21 cellular contexts compared by ENCODE assay signal in genomic region chr20:23456873-23457272, GRCh38. TPM values are rescaled to one million over a fixed set of nuclear protein-coding genes. Genes with fewer than 3 reads are reported as not detected.
A peak's percentile ranks its signal among the peaks of the same experiment; 100 is the strongest.
DNase-seq lines count a peak whose midpoint lies in the region; ATAC-seq, FAIRE-seq and TF ChIP-seq lines count a peak whose summit lies in the region.
"Had no signal": no experiment of that assay in that cellular context is flagged by ENCODE, and none has a peak within 500 bp of the region (broad histone marks: within the 10 kb centered on the region; RNA-seq: fewer than 3 reads in every experiment).

No MANE protein-coding gene starts in this region.

- H3K4ac ChIP-seq in H1 (replicated peaks; ENCODE audit: insufficient read length, low read depth, low read length) = no peak overlapping the region

- no peaks in the 10 kb centered on the region for H3K27me3 ChIP-seq in Loucy (ENCODE audit: insufficient read depth, low read length, poor library complexity, severe bottlenecking)
- H3K27me3 ChIP-seq in H1 (replicated peaks in 1 of 4; ENCODE audit: control insufficient read depth in 3 of 4, extremely low read depth in 1 of 4, insufficient read depth in 3 of 4, low read length in 3 of 4) = peaks cover 0 to 7% (median 0%) of the 10 kb centered on the region in 4 experiments; a peak in 2 of 7 replicates
- H3K27me3 ChIP-seq in thymus (ENCODE audit: control insufficient read depth, insufficient read depth) = no peaks in the 10 kb centered on the region
- H3K27me3 ChIP-seq in pancreas = no peaks in the 10 kb centered on the region

- 90% methylated on average over 7 of the region's 7 CpGs; no CpG with 5 or more reads in 1 of the 2 experiments for WGBS in H1 (ENCODE audit: extremely low coverage in 1 of 2, insufficient coverage in 1 of 2, insufficient read length in 1 of 2, insufficient replicate concordance in 2 of 2, low coverage in 1 of 2, low lambda C conversion rate in 2 of 2, missing lambda C conversion rate in 1 of 2), 2 experiments
- WGBS in thymus = 93% methylated on average over 7 of the region's 7 CpGs
- WGBS in pancreas, 2 donors = 73 to 80% methylated on average over 7 of the region's 7 CpGs

- H3K9me2 ChIP-seq in Loucy (replicated peaks; ENCODE audit: low read depth, low read length) = no peaks in the 10 kb centered on the region

- POLR2A ChIA-PET in activated naive CD8-positive, alpha-beta T cell treated with anti-CD3 and anti-CD28 coated beads, Interleukin-2, amount 10 ng/mL, durations not matched to agents 7 days and 5 days (lab: Charles Lee) = no interaction called here
- POLR2A ChIA-PET in H1 (lab: Charles Lee; ENCODE audit: partially characterized antibody) = no interaction called here

- H3K9ac ChIP-seq in Loucy (ENCODE audit: low read depth, low read length, poor library complexity, severe bottlenecking) (no peak overlapping the region), H1 (replicated peaks in 1 of 4; ENCODE audit: extremely low read depth in 1 of 4, low read depth in 3 of 4, low read length in 3 of 4) (no peak overlapping the region)

- TF ChIP-seq CTCF in Loucy (conservative IDR thresholded peaks at IDR 0.05; ENCODE audit: low read length) (no peak), H1 (IDR thresholded peaks at IDR 0.05; ENCODE audit: control extremely low read depth in 1 of 3, insufficient read depth in 1 of 3, low read depth in 1 of 3, low read length in 3 of 3) (no peak), pancreas (IDR thresholded peaks at IDR 0.05) (no peak)

- H3K23ac ChIP-seq in H1 (ENCODE audit: insufficient read length) = no peak overlapping the region

- FAIRE-seq in H1 (lab: Jason Lieb, UNC) = no peak
- FAIRE-seq in pancreas (lab: Jason Lieb, UNC) = no peak
- FAIRE-seq: A549 had no signal

- intact Hi-C loops in pancreas (cut with DNase I) = no loop called here

- H4K20me1 ChIP-seq in Loucy (ENCODE audit: insufficient read depth, low read length, poor library complexity, severe bottlenecking) = no peaks in the 10 kb centered on the region
- peaks cover 0 to 3% of the 10 kb centered on the region in 2 experiments for H4K20me1 ChIP-seq in H1 (replicated peaks in 1 of 2; ENCODE audit: control insufficient read depth in 1 of 2, insufficient read depth in 2 of 2, low read length in 2 of 2)

- ATAC-seq in activated naive CD8-positive, alpha-beta T cell treated with anti-CD3 and anti-CD28 coated beads, Interleukin-2, amount 10 ng/mL, durations not matched to agents 7 days and 5 days (ENCODE audit: low read depth) = no peak
- ATAC-seq in pancreas = no peak
- ATAC-seq: A549 had no signal

- no peak overlapping the region for H3K14ac ChIP-seq in H1 (ENCODE audit: insufficient read length)

- no peaks in the 10 kb centered on the region for H3F3A ChIP-seq in Loucy (ENCODE audit: low read depth)

- no peak overlapping the region for H2AK5ac ChIP-seq in H1 (ENCODE audit: low read depth, low read length)

- H3K27ac Mint-ChIP-seq in activated naive CD8-positive, alpha-beta T cell treated with anti-CD3 and anti-CD28 coated beads, Interleukin-2, amount 10 ng/mL, durations not matched to agents 7 days and 5 days = peak overlapping the region; percentile 87
- no peak overlapping the region for H3K27ac Mint-ChIP-seq in activated naive CD8-positive, alpha-beta T cell treated with anti-CD3 and anti-CD28 coated beads for 36 hours

- no peak overlapping the region for H4K8ac ChIP-seq in H1 (ENCODE audit: extremely low read depth, insufficient read depth, low read length)

- H3K4me2 ChIP-seq in Loucy (ENCODE audit: low read depth, low read length, poor library complexity, severe bottlenecking) (peak overlapping the region; percentile 71), H1 (ENCODE audit: insufficient read depth in 1 of 2, low read depth in 2 of 2, low read length in 2 of 2) (no peak overlapping the region)
- H3K4me2 ChIP-seq: A549 had no signal

- H4K91ac ChIP-seq in H1 (replicated peaks; ENCODE audit: insufficient read length, low read length) = no peak overlapping the region

- no peak overlapping the region for H3K56ac ChIP-seq in H1 (replicated peaks; ENCODE audit: insufficient read length, low read depth, low read length)

- H2BK12ac ChIP-seq in H1 (ENCODE audit: low read depth, low read length) = 0 out of 2 replicates have a peak overlapping the region, but pooled peaks have one; percentile 5

- no peak overlapping the region for H2BK15ac ChIP-seq in H1 (ENCODE audit: low read length)

- peaks cover 2% of the 10 kb centered on the region for H3K27me3 Mint-ChIP-seq in activated naive CD8-positive, alpha-beta T cell treated with anti-CD3 and anti-CD28 coated beads, Interleukin-2, amount 10 ng/mL, durations not matched to agents 7 days and 5 days
- H3K27me3 Mint-ChIP-seq in activated naive CD8-positive, alpha-beta T cell treated with anti-CD3 and anti-CD28 coated beads for 36 hours = no peaks in the 10 kb centered on the region

- H3K79me2 ChIP-seq in Loucy (ENCODE audit: insufficient read depth, low read length) (no peaks in the 10 kb centered on the region), H1 (ENCODE audit: control insufficient read depth in 1 of 2, insufficient read depth in 2 of 2, low read length in 2 of 2) (0 out of 4 replicates have a peak, but pooled peaks cover 0 to 4% of the 10 kb centered on the region in 2 experiments)

- H3K4me1 ChIP-seq in Loucy (ENCODE audit: insufficient read depth, low read length, poor library complexity, severe bottlenecking) (peaks cover 24% of the 10 kb centered on the region), H1 (replicated peaks in 1 of 4; ENCODE audit: control insufficient read depth in 3 of 4, insufficient read depth in 4 of 4, low read length in 3 of 4) (peaks cover 0 to 7% (median 1%) of the 10 kb centered on the region in 4 experiments; a peak in 3 of 7 replicates), thymus (ENCODE audit: control insufficient read depth, insufficient read depth, low read length) (peaks cover 9% of the 10 kb centered on the region), pancreas (no peaks in the 10 kb centered on the region)
- H3K4me1 ChIP-seq: A549 had no signal

- TF ChIP-seq RAD21 in H1 (IDR thresholded peaks at IDR 0.05 in 1 of 2, conservative IDR thresholded peaks at IDR 0.05 in 1 of 2; ENCODE audit: low read depth in 2 of 2, low read length in 2 of 2) = no peak

- peak overlapping the region; percentile 76; the same call in 1 of the 2 replicates for H2BK20ac ChIP-seq in H1 (ENCODE audit: low read length)

- no peak for TF ChIP-seq POLR2A in H1 (IDR thresholded peaks at IDR 0.05; ENCODE audit: control extremely low read depth in 1 of 2, low read depth in 2 of 2, low read length in 2 of 2)

- no peaks in the 10 kb centered on the region for H3K36me3 ChIP-seq in Loucy (ENCODE audit: insufficient read depth, low read length)
- H3K36me3 ChIP-seq in H1 (ENCODE audit: control insufficient read depth in 2 of 4, insufficient read depth in 4 of 4, low read length in 3 of 4) = no peaks in the 10 kb centered on the region; a peak in 1 of 8 replicates
- no peaks in the 10 kb centered on the region for H3K36me3 ChIP-seq in thymus (ENCODE audit: control insufficient read depth, insufficient read depth)
- no peaks in the 10 kb centered on the region for H3K36me3 ChIP-seq in pancreas

- H3K4me3 ChIP-seq in Loucy (ENCODE audit: low read length, poor library complexity, severe bottlenecking) (peak overlapping the region; percentile 35), H1 (ENCODE audit: extremely low read depth in 1 of 4, insufficient read depth in 2 of 4, low read depth in 3 of 4, low read length in 4 of 4) (no peak overlapping the region), thymus (ENCODE audit: low read length) (no peak overlapping the region), pancreas (no peak overlapping the region)
- H3K4me3 ChIP-seq: A549 had no signal

- no peak overlapping the region for H2BK5ac ChIP-seq in H1 (ENCODE audit: low read depth, low read length)

- peak overlapping the region; percentile 89 for H2AFZ ChIP-seq in Loucy (ENCODE audit: low read length)
- H2AFZ ChIP-seq in H1 (ENCODE audit: low read length) = no peak overlapping the region

- H3K18ac ChIP-seq in H1 (ENCODE audit: extremely low read depth, low read length) = 0 out of 2 replicates have a peak overlapping the region, but pooled peaks have one; percentile 52

- CTCF ChIA-PET in H1 (lab: Charles Lee; ENCODE audit: partially characterized antibody) = interaction anchor here (1.2 kb wide), 1 partner anchor 14 kb away, joined by 4 read pairs; no protein-coding TSS in a partner anchor

- H3K4me3 Mint-ChIP-seq in activated naive CD8-positive, alpha-beta T cell treated with anti-CD3 and anti-CD28 coated beads, Interleukin-2, amount 10 ng/mL, durations not matched to agents 7 days and 5 days = peak overlapping the region; percentile 18
- H3K4me3 Mint-ChIP-seq in activated naive CD8-positive, alpha-beta T cell treated with anti-CD3 and anti-CD28 coated beads for 36 hours = no peak overlapping the region

- H3K4me1 Mint-ChIP-seq in activated naive CD8-positive, alpha-beta T cell treated with anti-CD3 and anti-CD28 coated beads, Interleukin-2, amount 10 ng/mL, durations not matched to agents 7 days and 5 days = peaks cover 21% of the 10 kb centered on the region
- H3K4me1 Mint-ChIP-seq in activated naive CD8-positive, alpha-beta T cell treated with anti-CD3 and anti-CD28 coated beads for 36 hours = peaks cover 14% of the 10 kb centered on the region

- H3K9me3 ChIP-seq in Loucy (ENCODE audit: insufficient read depth, low read depth, low read length) (no peaks in the 10 kb centered on the region), H1 (ENCODE audit: insufficient read depth in 2 of 2, low read depth in 1 of 2, low read length in 1 of 2) (0 out of 4 replicates have a peak, but pooled peaks cover 0 to 5% of the 10 kb centered on the region in 2 experiments), thymus (ENCODE audit: control insufficient read depth) (no peaks in the 10 kb centered on the region), pancreas (no peaks in the 10 kb centered on the region)

- DNase-seq in activated naive CD8-positive, alpha-beta T cell treated with anti-CD3 and anti-CD28 coated beads, Interleukin-2, amount 10 ng/mL, durations not matched to agents 7 days and 5 days = no peak
- no peak for DNase-seq in activated naive CD8-positive, alpha-beta T cell treated with anti-CD3 and anti-CD28 coated beads for 36 hours
- no peak for DNase-seq in H1 (ENCODE audit: low read depth in 1 of 2, low spot score in 2 of 2)
- no peak for DNase-seq in pancreas
- DNase-seq in NCI-H526 treated with DMSO at 0.1 percent for 48 hours (lab: John Stamatoyannopoulos, UW) = no peak
- no peak for DNase-seq in kidney glomerular epithelial cell (lab: John Stamatoyannopoulos, UW)
- DNase-seq: C1 segment of cervical spinal cord, GF-D8, H7, Kasumi-1, MM.1S, NCI-H1092, NCI-H1694, NCI-H446 treated with DMSO at 0.1 percent for 48 hours, OCI-M1, Right ventricle myocardium superior had no signal

- H2BK120ac ChIP-seq in H1 (replicated peaks; ENCODE audit: low read depth, low read length) = no peak overlapping the region

- no peaks in the 10 kb centered on the region for H3K79me1 ChIP-seq in H1 (ENCODE audit: low read depth, low read length)

- H4K5ac ChIP-seq in H1 (ENCODE audit: insufficient read length, low read depth, low read length) = no peak overlapping the region

- no peak overlapping the region for H3K27ac ChIP-seq in H1 (ENCODE audit: low read depth, low read length)
- H3K27ac ChIP-seq in thymus (ENCODE audit: low read depth) = peak overlapping the region; percentile 46
- no peak overlapping the region for H3K27ac ChIP-seq in pancreas
- H3K27ac ChIP-seq: A549 had no signal

- H3K23me2 ChIP-seq in H1 (ENCODE audit: low read depth, low read length) = peaks cover 7% of the 10 kb centered on the region

- H3K36me3 Mint-ChIP-seq in activated naive CD8-positive, alpha-beta T cell treated with anti-CD3 and anti-CD28 coated beads, Interleukin-2, amount 10 ng/mL, durations not matched to agents 7 days and 5 days = no peaks in the 10 kb centered on the region
- H3K36me3 Mint-ChIP-seq in activated naive CD8-positive, alpha-beta T cell treated with anti-CD3 and anti-CD28 coated beads for 36 hours = no peaks in the 10 kb centered on the region

- no peaks in the 10 kb centered on the region for H3K9me3 Mint-ChIP-seq in activated naive CD8-positive, alpha-beta T cell treated with anti-CD3 and anti-CD28 coated beads, Interleukin-2, amount 10 ng/mL, durations not matched to agents 7 days and 5 days
- H3K9me3 Mint-ChIP-seq in activated naive CD8-positive, alpha-beta T cell treated with anti-CD3 and anti-CD28 coated beads for 36 hours = no peaks in the 10 kb centered on the region

- TF ChIP-seq EP300 in H1 (IDR thresholded peaks at IDR 0.05; ENCODE audit: borderline replicate concordance in 1 of 2, low read depth in 2 of 2, low read length in 2 of 2) = no peak

RNA-seq across cellular contexts. Expression of gene CST11, which starts 4.2 kb away (rescaled TPM):
- total RNA-seq in activated naive CD8-positive, alpha-beta T cell treated with anti-CD3 and anti-CD28 coated beads, Interleukin-2, amount 10 ng/mL, durations not matched to agents 7 days and 5 days = not detected
- total RNA-seq in activated naive CD8-positive, alpha-beta T cell treated with anti-CD3 and anti-CD28 coated beads for 36 hours = not detected
- not detected in 2 replicates for total RNA-seq in H1 (2021; fragmentation: NEBNext Ultra II Directional; extraction: Animal tissue kit (Norgen Biotek cat#: 25700))
- 0.72 and 2.0 TPM in 2 replicates for polyA plus RNA-seq in H1 (2011; rRNA removed)
- polyA plus RNA-seq in H1 (2011; cell fraction: cytosol; rRNA removed) = 1.2 TPM
- 0.81 TPM for polyA plus RNA-seq in H1 (2011; cell fraction: nucleus; rRNA removed)
- 0.79 to 2.8 TPM (median 2.4 TPM) in 4 replicates for polyA plus RNA-seq in H1 (2012, experiment 1 of 2)
- polyA plus RNA-seq in H1 (2012, experiment 2 of 2) = not detected
- not detected for polyA plus RNA-seq in H1 (2013, experiment 1 of 2)
- polyA plus RNA-seq in H1 (2013, experiment 2 of 2) = 0.22 TPM
- polyA minus RNA-seq in H1 (2011; rRNA and poly(A)+ RNA removed) = not detected in 2 replicates
- polyA minus RNA-seq in H1 (2011; cell fraction: cytosol; rRNA and poly(A)+ RNA removed) = not detected
- not detected for polyA minus RNA-seq in H1 (2011; cell fraction: nucleus; rRNA and poly(A)+ RNA removed)
- 0.32 TPM for polyA plus RNA-seq in thymus
- total RNA-seq in pancreas = not detected
- not detected for polyA plus RNA-seq in pancreas
- total RNA-seq: Daoy, H7, Right ventricle myocardium superior had no signal
- polyA plus RNA-seq: A549, IgD-negative memory B cell had no signal

RNA-seq across cellular contexts. Expression of gene CSTL1, which starts 17.4 kb away (rescaled TPM):
- total RNA-seq in activated naive CD8-positive, alpha-beta T cell treated with anti-CD3 and anti-CD28 coated beads, Interleukin-2, amount 10 ng/mL, durations not matched to agents 7 days and 5 days = not detected
- not detected for total RNA-seq in activated naive CD8-positive, alpha-beta T cell treated with anti-CD3 and anti-CD28 coated beads for 36 hours
- not detected in 2 replicates for total RNA-seq in H1 (2021; fragmentation: NEBNext Ultra II Directional; extraction: Animal tissue kit (Norgen Biotek cat#: 25700))
- polyA plus RNA-seq in H1 (2011; rRNA removed) = not detected in 2 replicates
- not detected for polyA plus RNA-seq in H1 (2011; cell fraction: cytosol; rRNA removed)
- polyA plus RNA-seq in H1 (2011; cell fraction: nucleus; rRNA removed) = not detected
- not detected in 4 replicates for polyA plus RNA-seq in H1 (2012, experiment 1 of 2)
- polyA plus RNA-seq in H1 (2012, experiment 2 of 2) = not detected
- polyA plus RNA-seq in H1 (2013, experiment 1 of 2) = not detected
- polyA plus RNA-seq in H1 (2013, experiment 2 of 2) = not detected
- polyA minus RNA-seq in H1 (2011; rRNA and poly(A)+ RNA removed) = not detected in 2 replicates
- polyA minus RNA-seq in H1 (2011; cell fraction: cytosol; rRNA and poly(A)+ RNA removed) = not detected
- polyA minus RNA-seq in H1 (2011; cell fraction: nucleus; rRNA and poly(A)+ RNA removed) = not detected
- polyA plus RNA-seq in thymus = 0.11 TPM
- total RNA-seq in pancreas = not detected
- not detected for polyA plus RNA-seq in pancreas
- total RNA-seq: Daoy, H7, Right ventricle myocardium superior had no signal
- polyA plus RNA-seq: A549, IgD-negative memory B cell had no signal

RNA-seq across cellular contexts. Expression of gene CST8, which starts 34.0 kb away (rescaled TPM):
- not detected for total RNA-seq in activated naive CD8-positive, alpha-beta T cell treated with anti-CD3 and anti-CD28 coated beads, Interleukin-2, amount 10 ng/mL, durations not matched to agents 7 days and 5 days
- total RNA-seq in activated naive CD8-positive, alpha-beta T cell treated with anti-CD3 and anti-CD28 coated beads for 36 hours = not detected
- total RNA-seq in H1 (2021; fragmentation: NEBNext Ultra II Directional; extraction: Animal tissue kit (Norgen Biotek cat#: 25700)) = not detected in 2 replicates
- polyA plus RNA-seq in H1 (2011; rRNA removed) = not detected in 2 replicates
- not detected for polyA plus RNA-seq in H1 (2011; cell fraction: cytosol; rRNA removed)
- not detected for polyA plus RNA-seq in H1 (2011; cell fraction: nucleus; rRNA removed)
- not detected in 4 replicates for polyA plus RNA-seq in H1 (2012, experiment 1 of 2)
- not detected for polyA plus RNA-seq in H1 (2012, experiment 2 of 2)
- polyA plus RNA-seq in H1 (2013, experiment 1 of 2) = not detected
- not detected for polyA plus RNA-seq in H1 (2013, experiment 2 of 2)
- polyA minus RNA-seq in H1 (2011; rRNA and poly(A)+ RNA removed) = not detected in 2 replicates
- polyA minus RNA-seq in H1 (2011; cell fraction: cytosol; rRNA and poly(A)+ RNA removed) = not detected
- polyA minus RNA-seq in H1 (2011; cell fraction: nucleus; rRNA and poly(A)+ RNA removed) = not detected
- polyA plus RNA-seq in thymus = not detected
- total RNA-seq in pancreas = not detected
- not detected for polyA plus RNA-seq in pancreas
- total RNA-seq: Daoy, H7, Right ventricle myocardium superior had no signal
- polyA plus RNA-seq: A549, IgD-negative memory B cell had no signal

RNA-seq across cellular contexts. Expression of gene NAPB, which starts 35.6 kb away (rescaled TPM):
- 10 to 100 TPM; 18.1 to 20.7 TPM for total RNA-seq in activated naive CD8-positive, alpha-beta T cell treated with anti-CD3 and anti-CD28 coated beads, Interleukin-2, amount 10 ng/mL, durations not matched to agents 7 days and 5 days
- total RNA-seq in activated naive CD8-positive, alpha-beta T cell treated with anti-CD3 and anti-CD28 coated beads for 36 hours = 1 to 10 TPM; 6.7 to 7.2 TPM
- total RNA-seq in H1 (2021; fragmentation: NEBNext Ultra II Directional; extraction: Animal tissue kit (Norgen Biotek cat#: 25700)) = 12.3 and 12.8 TPM in 2 replicates
- polyA plus RNA-seq in H1 (2011; rRNA removed) = 3.5 and 6.2 TPM in 2 replicates
- polyA plus RNA-seq in H1 (2011; cell fraction: cytosol; rRNA removed) = 9.2 TPM
- 4.4 TPM for polyA plus RNA-seq in H1 (2011; cell fraction: nucleus; rRNA removed)
- 6.8 to 9.9 TPM (median 8.6 TPM) in 4 replicates for polyA plus RNA-seq in H1 (2012, experiment 1 of 2)
- 0.73 TPM for polyA plus RNA-seq in H1 (2012, experiment 2 of 2)
- polyA plus RNA-seq in H1 (2013, experiment 1 of 2) = 6.0 TPM
- 5.6 TPM for polyA plus RNA-seq in H1 (2013, experiment 2 of 2)
- polyA minus RNA-seq in H1 (2011; rRNA and poly(A)+ RNA removed) = 7.5 and 9.9 TPM in 2 replicates
- 7.9 TPM for polyA minus RNA-seq in H1 (2011; cell fraction: cytosol; rRNA and poly(A)+ RNA removed)
- polyA minus RNA-seq in H1 (2011; cell fraction: nucleus; rRNA and poly(A)+ RNA removed) = 18.6 TPM
- 8.8 TPM for polyA plus RNA-seq in thymus
- 1 to 10 TPM; 2.3 to 6.3 (median 3.9) TPM for total RNA-seq in pancreas
- 10 to 100 TPM in 1 of 2 donors, 1 to 10 TPM in 1; 4.2 to 11.7 TPM for polyA plus RNA-seq in pancreas
